In genomic region chr1:245059806-245060424, GRCh38 we compare ENCODE assay signal across 22 cellular contexts.
"Had no signal": no experiment of that assay in that cellular context is flagged by ENCODE, and none has a peak within 500 bp of the region (broad histone marks: within the 10 kb centered on the region; RNA-seq: fewer than 3 reads in every experiment).

No MANE protein-coding gene starts in this region.

- DNase-seq: activated B cell treated with CpG ODN at 0.5 μM for 24 hours; activated CD4-positive, alpha-beta T cell treated with anti-CD3 and anti-CD28 coated beads for 4 hours; activated CD4-positive, alpha-beta T cell treated with anti-CD3 and anti-CD28 coated beads, Interleukin-2, amount 50 U/mL, for 48 hours; activated naive CD4-positive, alpha-beta T cell treated with Interleukin-2 at 50 U/mL for 16 hours; activated naive CD8-positive, alpha-beta T cell treated with anti-CD3 and anti-CD28 coated beads for 36 hours; activated T-cell treated with anti-CD3 and anti-CD28 coated beads, Interleukin-2, amount 50 U/mL, for 48 hours; head of caudate nucleus; kidney; lower lobe of right lung; natural killer cell; retina; spleen; stimulated activated CD4-positive, alpha-beta T cell treated with anti-CD3 and anti-CD28 coated beads, Interleukin-4, amount 100 ng/mL, for 1 hour; stimulated activated naive CD4-positive, alpha-beta T cell; T-helper 9 cell; testis had no signal

- H3K4me1 ChIP-seq: breast epithelium, lower lobe of right lung, testis, vagina had no signal

- H3K27me3 ChIP-seq: breast epithelium, gastroesophageal sphincter, spleen, testis, vagina had no signal

- H3K4me3 ChIP-seq: breast epithelium, coronary artery, gastroesophageal sphincter, lower lobe of right lung, spleen, testis, vagina had no signal

- H3K36me3 ChIP-seq: breast epithelium, lower lobe of right lung, spleen, vagina had no signal

- ATAC-seq: gastroesophageal sphincter, lower lobe of right lung, natural killer cell had no signal

- H3K27ac ChIP-seq: breast epithelium, coronary artery, epithelial cell of prostate, gastroesophageal sphincter, lower lobe of right lung, spleen, testis, vagina had no signal

- H3K9me3 ChIP-seq: breast epithelium, gastroesophageal sphincter, lower lobe of right lung, spleen, testis, vagina had no signal

- FAIRE-seq: astrocyte, kidney had no signal
